In genomic region chr6:2818593-2818992, GRCh38 we compare ENCODE assay signal across 9 cellular contexts. TPM values are rescaled to one million over a fixed set of nuclear protein-coding genes. Genes with fewer than 3 reads are reported as not detected.
DNase-seq lines count a peak whose midpoint lies in the region; ATAC-seq, FAIRE-seq and TF ChIP-seq lines count a peak whose summit lies in the region.
"Had no signal": no experiment of that assay in that cellular context is flagged by ENCODE, and none has a peak within 500 bp of the region (broad histone marks: within the 10 kb centered on the region; RNA-seq: fewer than 3 reads in every experiment).

No MANE protein-coding gene starts in this region.

- H3K27me3 Mint-ChIP-seq in mesothelial cell of epicardium (ENCODE audit: low read depth) = no peaks in the 10 kb centered on the region

- DNase-seq in Right ventricle myocardium inferior (ENCODE audit: missing footprints) (no peak), cardiac septum (ENCODE audit: low spot score) (no peak), endothelial cell of umbilical vein (ENCODE audit: low read depth, low spot score) (peak; percentile 88), mesothelial cell of epicardium (ENCODE audit: low spot score in 2 of 2, unreplicated experiment in 2 of 2) (no peak), aorta (no peak), NCI-H2171 treated with DMSO at 0.1 percent for 48 hours (lab: John Stamatoyannopoulos, UW) (no peak), mesenteric fat pad (ENCODE audit: low spot score) (no peak), HEK293T (ENCODE audit: extremely low spot score) (no peak)
- DNase-seq: NCI-H510A treated with DMSO at 0.1 percent for 48 hours had no signal

- H3K4me3 ChIP-seq in endothelial cell of umbilical vein (replicated peaks in 1 of 3; ENCODE audit: insufficient read depth in 1 of 3, low read depth in 1 of 3, low read length in 3 of 3) = peak overlapping the region in 1 of 3 experiments; percentile 28
- H3K4me3 ChIP-seq in aorta (ENCODE audit: low read length in 2 of 2) = no peak overlapping the region

- TF ChIP-seq CTCF in endothelial cell of umbilical vein (IDR thresholded peaks at IDR 0.05; ENCODE audit: extremely low read depth in 1 of 2, insufficient read depth in 1 of 2, low read depth in 1 of 2, low read length in 2 of 2) (no peak), mesothelial cell of epicardium (IDR thresholded peaks at IDR 0.05; ENCODE audit: unreplicated experiment) (no peak)

- WGBS in aorta, 2 donors = 6 to 9% methylated on average over 3 of the region's 3 CpGs

- H3K36me3 ChIP-seq in endothelial cell of umbilical vein (ENCODE audit: control insufficient read depth in 2 of 2, extremely low read depth in 1 of 2, insufficient read depth in 2 of 2, low read length in 2 of 2) (no peaks in the 10 kb centered on the region), aorta (ENCODE audit: control insufficient read depth in 1 of 2, insufficient read depth in 2 of 2, low read length in 1 of 2) (no peaks in the 10 kb centered on the region)

- peaks cover 44% of the 10 kb centered on the region for H3K4me1 ChIP-seq in endothelial cell of umbilical vein (ENCODE audit: control insufficient read depth, extremely low read depth, insufficient read depth, low read length)
- H3K4me1 ChIP-seq in aorta (ENCODE audit: control insufficient read depth in 1 of 2, insufficient read depth in 2 of 2, low read length in 2 of 2) = peaks cover 0 to 5% of the 10 kb centered on the region in 2 donors

- H3K27me3 ChIP-seq in endothelial cell of umbilical vein (ENCODE audit: control insufficient read depth in 2 of 2, insufficient read depth in 2 of 2, low read length in 2 of 2) (no peaks in the 10 kb centered on the region), aorta (ENCODE audit: control insufficient read depth in 1 of 2, insufficient read depth in 2 of 2, low read length in 1 of 2) (no peaks in the 10 kb centered on the region)

- peak overlapping the region; percentile 79 for H3K4me2 ChIP-seq in endothelial cell of umbilical vein (ENCODE audit: insufficient read depth, low read length)

- no peaks in the 10 kb centered on the region for H4K20me1 ChIP-seq in endothelial cell of umbilical vein (replicated peaks; ENCODE audit: control insufficient read depth, extremely low read depth, insufficient read depth, low read length)

- intact Hi-C loops in Right ventricle myocardium inferior (cut with DNase I) (no loop called here), cardiac septum (cut with DNase I) (no loop called here), endothelial cell of umbilical vein (cut with micrococcal nuclease) (loop anchor here (1.0 kb wide), 4 partner anchors 11 to 28 kb away; partner anchors contain the start of gene SERPINB1), aorta (cut with DNase I) (no loop called here)

- no peaks in the 10 kb centered on the region for H3K9me1 ChIP-seq in endothelial cell of umbilical vein (replicated peaks; ENCODE audit: control insufficient read depth, extremely low read depth, insufficient read depth, low read length)

- H3K79me2 ChIP-seq in endothelial cell of umbilical vein (ENCODE audit: control insufficient read depth, insufficient read depth, low read length) = no peaks in the 10 kb centered on the region

- dilution Hi-C loops in endothelial cell of umbilical vein (cut with MboI; ENCODE audit: extremely low pct_ligation_motif_present, low sequenced_read_pairs) = no loop called here

- H3K9ac ChIP-seq in endothelial cell of umbilical vein (replicated peaks; ENCODE audit: extremely low read depth, insufficient read depth, low read length) = peak overlapping the region; percentile 74

- peak overlapping the region; percentile 6 for H3K4me3 Mint-ChIP-seq in mesothelial cell of epicardium

- H3K4me1 Mint-ChIP-seq in mesothelial cell of epicardium = peaks cover 34% of the 10 kb centered on the region

- no peak for TF ChIP-seq POLR2A in endothelial cell of umbilical vein (IDR thresholded peaks at IDR 0.05; ENCODE audit: low read depth, low read length)

- BruUV-seq in endothelial cell of umbilical vein (replicated peaks; lab: Mats Ljungman, UMichigan) = no TSS peak

- H3K36me3 Mint-ChIP-seq in mesothelial cell of epicardium = peaks cover 19% of the 10 kb centered on the region

- peaks cover 19% of the 10 kb centered on the region for H3K9me3 Mint-ChIP-seq in mesothelial cell of epicardium

- POLR2A ChIA-PET in endothelial cell of umbilical vein (lab: Charles Lee) (interaction anchor here (0.9 to 1.6 kb wide), 2 partner anchors 19 to 27 kb away, joined by 3 to 6 read pairs; no protein-coding TSS in a partner anchor), HEK293T (lab: Yijun Ruan, JAX) (interaction anchor here (0.8 to 2.9 kb wide), 3 partner anchors 22 to 172 kb away, joined by 3 to 9 read pairs (median 4); partner anchors contain the start of gene WRNIP1)

- H3K27ac Mint-ChIP-seq in mesothelial cell of epicardium = peak overlapping the region; percentile 91

- ATAC-seq in Right ventricle myocardium inferior (peak; percentile 54), aorta (ENCODE audit: low FRiP score) (no peak)

- no peak for FAIRE-seq in endothelial cell of umbilical vein (lab: Jason Lieb, UNC)

- H3K27ac ChIP-seq in endothelial cell of umbilical vein (ENCODE audit: insufficient read depth, low read depth, low read length) (peak overlapping the region; percentile 92), aorta (ENCODE audit: low read depth in 1 of 2, low read length in 2 of 2) (peak overlapping the region; percentile 30 to 36)

- no peaks in the 10 kb centered on the region for H3K9me3 ChIP-seq in endothelial cell of umbilical vein (replicated peaks; ENCODE audit: control insufficient read depth, insufficient read depth, low read length)
- peaks cover 3% of the 10 kb centered on the region for H3K9me3 ChIP-seq in aorta (ENCODE audit: control insufficient read depth, low read length)

- CTCF ChIA-PET in endothelial cell of umbilical vein (lab: Charles Lee) (interaction anchor here (0.7 to 2.6 kb wide), 14 partner anchors 8 to 134 kb away, joined by 3 to 23 read pairs (median 4); partner anchors contain the start of gene SERPINB1), HEK293T (lab: Yijun Ruan, JAX) (interaction anchor here (0.7 to 1.3 kb wide), 2 partner anchors 14 to 134 kb away, joined by 3 to 5 read pairs; no protein-coding TSS in a partner anchor)

- H2AFZ ChIP-seq in endothelial cell of umbilical vein (ENCODE audit: low read depth, low read length) = peak overlapping the region; percentile 45

TF ChIP-seq in endothelial cell of umbilical vein, 7 proteins besides CTCF, POLR2A, EP300 and RAD21:
- TF ChIP-seq FOS (IDR thresholded peaks at IDR 0.05; ENCODE audit: borderline replicate concordance, insufficient read depth, low read length) (no peak), JUN (IDR thresholded peaks at IDR 0.05; ENCODE audit: borderline replicate concordance, insufficient read depth, insufficient read length, low read depth) (peak; percentile 21), POLR2AphosphoS5 (IDR thresholded peaks at IDR 0.05; ENCODE audit: insufficient read depth, low read depth, low read length) (no peak), EZH2 (IDR thresholded peaks at IDR 0.05; ENCODE audit: borderline replicate concordance, low read depth, low read length, severe bottlenecking) (no peak)

TF ChIP-seq in HEK293T, 16 proteins besides CTCF, POLR2A, EP300 and RAD21 (continues in another document):
- TF ChIP-seq LEF1 (IDR thresholded peaks at IDR 0.05; ENCODE audit: borderline replicate concordance) (no peak), ELF4 (IDR thresholded peaks at IDR 0.05) (no peak), NFRKB (IDR thresholded peaks at IDR 0.05) (no peak), TARDBP (IDR thresholded peaks at IDR 0.05) (no peak), FOXK2 (IDR thresholded peaks at IDR 0.05) (no peak), ZNF384 (IDR thresholded peaks at IDR 0.05) (no peak), PKNOX1 (IDR thresholded peaks at IDR 0.05) (no peak), SUZ12 (IDR thresholded peaks at IDR 0.05) (no peak), FOXA1 (IDR thresholded peaks at IDR 0.05) (no peak), BHLHE40 (IDR thresholded peaks at IDR 0.05; ENCODE audit: borderline replicate concordance) (no peak)

RNA-seq across cellular contexts. Expression of gene SERPINB1, which starts 23.1 kb away (rescaled TPM):
- total RNA-seq in Right ventricle myocardium inferior = 27.5 TPM
- 26.4 TPM for total RNA-seq in cardiac septum
- total RNA-seq in endothelial cell of umbilical vein = 23.3 and 24.0 TPM in 2 replicates
- polyA plus RNA-seq in endothelial cell of umbilical vein = 5.9 and 6.7 TPM in 2 replicates
- 10.6 and 11.9 TPM in 2 replicates for polyA plus RNA-seq in endothelial cell of umbilical vein (2011; cell fraction: cytosol; rRNA removed)
- polyA plus RNA-seq in endothelial cell of umbilical vein (2011; cell fraction: nucleus; rRNA removed) = 5.7 and 9.4 TPM in 2 replicates
- 11.5 and 15.7 TPM in 2 replicates for polyA plus RNA-seq in endothelial cell of umbilical vein (2012)
- polyA minus RNA-seq in endothelial cell of umbilical vein = 5.7 and 6.0 TPM in 2 replicates
- 31.9 TPM for polyA minus RNA-seq in endothelial cell of umbilical vein (2011; cell fraction: cytosol; rRNA and poly(A)+ RNA removed)
- 3.5 and 5.7 TPM in 2 replicates for polyA minus RNA-seq in endothelial cell of umbilical vein (2011; cell fraction: nucleus; rRNA and poly(A)+ RNA removed)
- 18.5 to 20.3 TPM (median 19.5 TPM) in 3 replicates for total RNA-seq in mesothelial cell of epicardium
- 10 to 100 TPM; 42.8 to 46.6 TPM for total RNA-seq in aorta
- 10 to 100 TPM; 30.2 to 59.5 TPM for polyA plus RNA-seq in aorta
- 55.6 TPM for total RNA-seq in mesenteric fat pad

RNA-seq across cellular contexts. Expression of gene WRNIP1, which starts 53.4 kb away (rescaled TPM):
- total RNA-seq in Right ventricle myocardium inferior = 40.8 TPM
- 35.2 TPM for total RNA-seq in cardiac septum
- 47.7 and 50.1 TPM in 2 replicates for total RNA-seq in endothelial cell of umbilical vein
- polyA plus RNA-seq in endothelial cell of umbilical vein = 54.5 and 68.9 TPM in 2 replicates
- polyA plus RNA-seq in endothelial cell of umbilical vein (2011; cell fraction: cytosol; rRNA removed) = 56.2 and 64.2 TPM in 2 replicates
- 59.4 and 59.7 TPM in 2 replicates for polyA plus RNA-seq in endothelial cell of umbilical vein (2011; cell fraction: nucleus; rRNA removed)
- 44.9 and 45.1 TPM in 2 replicates for polyA plus RNA-seq in endothelial cell of umbilical vein (2012)
- polyA minus RNA-seq in endothelial cell of umbilical vein = 55.8 and 60.5 TPM in 2 replicates
- 27.8 TPM for polyA minus RNA-seq in endothelial cell of umbilical vein (2011; cell fraction: cytosol; rRNA and poly(A)+ RNA removed)
- polyA minus RNA-seq in endothelial cell of umbilical vein (2011; cell fraction: nucleus; rRNA and poly(A)+ RNA removed) = 26.4 and 31.4 TPM in 2 replicates
- 36.4 to 41.3 TPM (median 40.8 TPM) in 3 replicates for total RNA-seq in mesothelial cell of epicardium
- 10 to 100 TPM; 36.8 to 39.7 TPM for total RNA-seq in aorta
- 10 to 100 TPM; 23.2 to 40.3 TPM for polyA plus RNA-seq in aorta
- total RNA-seq in mesenteric fat pad = 24.5 TPM
